1 cellular context compared by ENCODE assay signal in genomic region chr9:114603183-114603582, GRCh38.
TF ChIP-seq lines count a peak whose summit lies in the region.

No MANE protein-coding gene starts in this region.

TF ChIP-seq in GM12878, 131 proteins besides CTCF, POLR2A, EP300 and RAD21:
- TF ChIP-seq CREB1 (IDR thresholded peaks at IDR 0.05; ENCODE audit: low read depth) (no peak), RAD51 (IDR thresholded peaks at IDR 0.05) (peak; percentile 77), DPF2 (IDR thresholded peaks at IDR 0.05) (no peak), CHD2 (IDR thresholded peaks at IDR 0.05; ENCODE audit: borderline replicate concordance, low read depth, low read length) (no peak), E2F8 (IDR thresholded peaks at IDR 0.05; ENCODE audit: low read depth, partially characterized antibody) (no peak), SUPT20H (IDR thresholded peaks at IDR 0.05; ENCODE audit: borderline replicate concordance, control insufficient read depth, low read depth, low read length) (no peak), USF1 (IDR thresholded peaks at IDR 0.05; ENCODE audit: borderline replicate concordance, extremely low read length, insufficient read depth, low read depth, low read length) (peak; percentile 32), BHLHE40 (IDR thresholded peaks at IDR 0.05; ENCODE audit: borderline replicate concordance in 1 of 2, low read depth in 2 of 2, low read length in 1 of 2) (peak; percentile 19 to 23; a peak in 1 of 4 replicates), TBL1XR1 (IDR thresholded peaks at IDR 0.05; ENCODE audit: low read depth, low read length) (no peak), ELK1 (IDR thresholded peaks at IDR 0.05; ENCODE audit: low read depth, low read length) (no peak), NFIC (IDR thresholded peaks at IDR 0.05; ENCODE audit: low read depth, low read length) (peak; percentile 21; the same call in 1 of the 2 replicates)
